ENCODE assay signal across 8 cellular contexts in the genomic region with DNA sequence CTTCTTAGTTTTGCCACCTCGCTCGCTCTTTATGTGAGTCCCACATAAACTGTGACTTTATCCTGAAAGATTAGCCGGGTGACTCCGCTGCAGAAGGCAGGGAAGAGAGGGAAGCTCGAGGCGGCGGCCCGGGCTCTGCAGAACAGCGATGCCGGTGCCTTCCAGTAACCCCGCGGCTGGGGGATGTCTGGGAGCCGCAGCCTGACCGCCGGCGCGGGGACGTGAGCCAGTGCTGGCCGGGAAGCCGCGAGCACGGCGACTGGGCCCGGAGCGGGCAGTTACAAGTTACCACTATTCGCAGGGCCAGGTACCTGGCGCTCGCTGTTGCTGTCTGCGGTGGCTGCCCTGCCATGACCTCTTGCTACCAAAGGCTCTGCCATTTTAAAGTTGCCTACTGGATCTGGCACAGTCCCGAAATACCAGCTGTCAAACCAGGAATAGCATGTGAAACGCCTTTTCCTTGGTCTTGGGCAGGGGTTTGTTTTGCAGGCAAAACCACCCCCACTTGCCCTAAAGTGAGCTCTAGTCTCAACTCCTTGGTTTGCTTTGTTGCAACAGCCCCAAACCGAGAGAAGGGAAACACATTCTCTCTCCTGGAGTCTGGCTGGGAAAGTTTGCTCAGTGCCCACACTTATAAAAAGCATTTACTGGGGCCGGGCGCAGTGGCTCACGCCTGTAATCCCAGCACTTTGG.
DNase-seq lines count a peak whose midpoint lies in the region; ATAC-seq and TF ChIP-seq lines count a peak whose summit lies in the region.

No MANE protein-coding gene starts in this region.

- H2AFZ ChIP-seq in neural cell (ENCODE audit: low read depth, low read length): no peak overlapping the region

- peak overlapping the region; percentile 96 for H3K27ac Mint-ChIP-seq in activated CD8-positive, alpha-beta T cell treated with anti-CD3 and anti-CD28 coated beads for 36 hours

- H3F3A ChIP-seq in neural cell (ENCODE audit: insufficient read depth, low read length, poor library complexity, severe bottlenecking): no peaks in the 10 kb centered on the region

- H3K4me3 ChIP-seq in gastroesophageal sphincter: peak overlapping the region; percentile 59 to 83
- H3K4me3 ChIP-seq in neural cell (ENCODE audit: low read length): peak overlapping the region; percentile 86

- peaks cover 47% of the 10 kb centered on the region for H3K4me1 Mint-ChIP-seq in activated CD8-positive, alpha-beta T cell treated with anti-CD3 and anti-CD28 coated beads for 36 hours (ENCODE audit: low read depth)

- 40 to 64% methylated on average over 6 to 8 of the region's 35 CpGs for WGBS in gastroesophageal sphincter (ENCODE audit: low coverage in 1 of 2), 2 donors

- peaks cover 0 to 47% (median 4%) of the 10 kb centered on the region in 3 donors for H3K4me1 ChIP-seq in gastroesophageal sphincter

- H3K9me3 Mint-ChIP-seq in activated CD8-positive, alpha-beta T cell treated with anti-CD3 and anti-CD28 coated beads for 36 hours: no peaks in the 10 kb centered on the region

- H3K36me3 Mint-ChIP-seq in activated CD8-positive, alpha-beta T cell treated with anti-CD3 and anti-CD28 coated beads for 36 hours (ENCODE audit: low read depth): peaks cover 32% of the 10 kb centered on the region

- no peaks in the 10 kb centered on the region for H3K79me2 ChIP-seq in neural cell (replicated peaks; ENCODE audit: insufficient read depth, low read length)

- H3K27me3 ChIP-seq in gastroesophageal sphincter (no peaks in the 10 kb centered on the region), neural cell (ENCODE audit: insufficient read depth, low read depth, low read length) (peaks cover 34% of the 10 kb centered on the region)

- TF ChIP-seq EP300 in gastroesophageal sphincter (IDR thresholded peaks at IDR 0.05) (no peak), neural cell (conservative IDR thresholded peaks at IDR 0.05; ENCODE audit: poor library complexity, severe bottlenecking) (no peak)

- intact Hi-C loops in activated CD8-positive, alpha-beta T cell treated with anti-CD3 and anti-CD28 coated beads for 36 hours (cut with micrococcal nuclease): loop anchor here (10.0 kb wide), 2 partner anchors 178 to 348 kb away; no protein-coding TSS in a partner anchor

- H3K27ac ChIP-seq in gastroesophageal sphincter: peak overlapping the region; percentile 7 to 97 (median 92)
- H3K27ac ChIP-seq in neural cell (ENCODE audit: low read length): no peak overlapping the region

- no peaks in the 10 kb centered on the region for H4K20me1 ChIP-seq in neural cell (ENCODE audit: insufficient read depth)

- peak; percentile 25 for DNase-seq in GM10248 (ENCODE audit: extremely low spot score)
- no peak for DNase-seq in activated CD8-positive, alpha-beta T cell treated with anti-CD3 and anti-CD28 coated beads for 36 hours
- DNase-seq in NCI-H1105 treated with DMSO at 0.1 percent for 48 hours (lab: John Stamatoyannopoulos, UW): no peak
- DNase-seq in T1000 (lab: John Stamatoyannopoulos, UW): no peak
- no peak for DNase-seq in amniotic stem cell (lab: John Stamatoyannopoulos, UW)

- no peak overlapping the region for H3K9ac ChIP-seq in neural cell (ENCODE audit: low read length)

- peak overlapping the region; percentile 98 for H3K4me3 Mint-ChIP-seq in activated CD8-positive, alpha-beta T cell treated with anti-CD3 and anti-CD28 coated beads for 36 hours

- no peak for TF ChIP-seq RAD21 in neural cell (conservative IDR thresholded peaks at IDR 0.05)

- H3K27me3 Mint-ChIP-seq in activated CD8-positive, alpha-beta T cell treated with anti-CD3 and anti-CD28 coated beads for 36 hours: no peaks in the 10 kb centered on the region

- no peak overlapping the region for H3K4me2 ChIP-seq in neural cell (ENCODE audit: low read length)

- peaks cover 0 to 22% of the 10 kb centered on the region in 2 donors for H3K36me3 ChIP-seq in gastroesophageal sphincter
- H3K36me3 ChIP-seq in neural cell (ENCODE audit: insufficient read depth, low read length): no peaks in the 10 kb centered on the region

- no peak for TF ChIP-seq CTCF in GM10248 (IDR thresholded peaks at IDR 0.05; ENCODE audit: control extremely low read depth, extremely low read depth, low read depth, missing control alignments)
- TF ChIP-seq CTCF in activated CD8-positive, alpha-beta T cell treated with anti-CD3 and anti-CD28 coated beads for 36 hours (IDR thresholded peaks at IDR 0.05): no peak
- no peak for TF ChIP-seq CTCF in gastroesophageal sphincter (IDR thresholded peaks at IDR 0.05)
- no peak for TF ChIP-seq CTCF in neural cell (IDR thresholded peaks at IDR 0.05; ENCODE audit: poor library complexity, severe bottlenecking)

- H3K9me3 ChIP-seq in gastroesophageal sphincter (no peaks in the 10 kb centered on the region), neural cell (ENCODE audit: low read length) (no peaks in the 10 kb centered on the region)

- ATAC-seq in activated CD8-positive, alpha-beta T cell treated with anti-CD3 and anti-CD28 coated beads for 36 hours: no peak
- no peak for ATAC-seq in gastroesophageal sphincter
- no peak for ATAC-seq in HG03565 (IDR thresholded peaks at IDR 0.05; ENCODE audit: unreplicated experiment)

- CTCF ChIA-PET in GM10248 (lab: Yijun Ruan, JAX): interaction anchor here (0.6 to 6.6 kb wide), 11 partner anchors 9 to 764 kb away, joined by 3 to 66 read pairs (median 5); no protein-coding TSS in a partner anchor
- CTCF ChIA-PET in activated CD8-positive, alpha-beta T cell treated with anti-CD3 and anti-CD28 coated beads for 36 hours (lab: Charles Lee): interaction anchor here (0.8 to 3.2 kb wide), 5 partner anchors 71 to 764 kb away, joined by 3 to 22 read pairs (median 5); no protein-coding TSS in a partner anchor

- TF ChIP-seq POLR2A in gastroesophageal sphincter (IDR thresholded peaks at IDR 0.05): no peak

- no peaks in the 10 kb centered on the region for H3K9me2 ChIP-seq in neural cell (ENCODE audit: insufficient read depth, low read length)

- POLR2A ChIA-PET in GM10248 (lab: Yijun Ruan, JAX): no interaction called here
- POLR2A ChIA-PET in activated CD8-positive, alpha-beta T cell treated with anti-CD3 and anti-CD28 coated beads for 36 hours (lab: Charles Lee): interaction anchor here (0.6 to 1.8 kb wide), 5 partner anchors 58 to 395 kb away, joined by 3 to 8 read pairs (median 3); a partner anchor contains a TSS

TF ChIP-seq in neural cell, 6 proteins besides CTCF, POLR2A, EP300 and RAD21:
- TF ChIP-seq SMC3 (conservative IDR thresholded peaks at IDR 0.05; ENCODE audit: poor library complexity): no peak
